ENCODE assay signal across 11 cellular contexts in genomic region chr4:38621004-38621684, GRCh38. TPM values are rescaled to one million over a fixed set of nuclear protein-coding genes. Genes with fewer than 3 reads are reported as not detected.
DNase-seq lines count a peak whose midpoint lies in the region; ATAC-seq and TF ChIP-seq lines count a peak whose summit lies in the region.
"Had no signal": no experiment of that assay in that cellular context is flagged by ENCODE, and none has a peak within 500 bp of the region (broad histone marks: within the 10 kb centered on the region; RNA-seq: fewer than 3 reads in every experiment).

No MANE protein-coding gene starts in this region.

- BruUV-seq in mammary epithelial cell (replicated peaks; lab: Mats Ljungman, UMichigan), result TSS peak; percentile 32

- no peak overlapping the region for H3K4me3 Mint-ChIP-seq in activated CD4-positive, alpha-beta T cell treated with anti-CD3 and anti-CD28 coated beads, Interleukin-2, amount 10 ng/mL, durations not matched to agents 7 days and 5 days
- H3K4me3 Mint-ChIP-seq: activated naive CD4-positive, alpha-beta T cell treated with anti-CD3 and anti-CD28 coated beads, Interleukin-2, amount 10 ng/mL, durations not matched to agents 7 days and 5 days; memory B cell had no signal

- H3K36me3 Mint-ChIP-seq in activated CD4-positive, alpha-beta T cell treated with anti-CD3 and anti-CD28 coated beads, Interleukin-2, amount 10 ng/mL, durations not matched to agents 7 days and 5 days (ENCODE audit: low read depth), result peaks cover 2% of the 10 kb centered on the region
- H3K36me3 Mint-ChIP-seq: memory B cell had no signal

- H3K36me3 ChIP-seq in mammary epithelial cell (ENCODE audit: insufficient read depth, low read length) (no peaks in the 10 kb centered on the region), ascending aorta (no peaks in the 10 kb centered on the region)

- H3K9ac ChIP-seq in mammary epithelial cell (ENCODE audit: insufficient read depth, low read length), result no peak overlapping the region

- in situ Hi-C loops in mammary epithelial cell (cut with MboI; ENCODE audit: low sequenced_read_pairs in 2 of 2), result no loop called here

- H3K79me2 ChIP-seq in mammary epithelial cell (ENCODE audit: insufficient read depth, low read length), result no peaks in the 10 kb centered on the region

- H3K27ac Mint-ChIP-seq in activated CD4-positive, alpha-beta T cell treated with anti-CD3 and anti-CD28 coated beads, Interleukin-2, amount 10 ng/mL, durations not matched to agents 7 days and 5 days, result no peak overlapping the region
- H3K27ac Mint-ChIP-seq: activated naive CD4-positive, alpha-beta T cell treated with anti-CD3 and anti-CD28 coated beads, Interleukin-2, amount 10 ng/mL, durations not matched to agents 7 days and 5 days; memory B cell had no signal

- H3K4me1 ChIP-seq in mammary epithelial cell (ENCODE audit: insufficient read depth, low read length) (peaks cover 15% of the 10 kb centered on the region), ascending aorta (no peaks in the 10 kb centered on the region)

- H3K9me3 Mint-ChIP-seq in activated CD4-positive, alpha-beta T cell treated with anti-CD3 and anti-CD28 coated beads, Interleukin-2, amount 10 ng/mL, durations not matched to agents 7 days and 5 days, result peaks cover 4% of the 10 kb centered on the region
- H3K9me3 Mint-ChIP-seq: memory B cell had no signal

- 71% methylated on average over 8 of the region's 9 CpGs for WGBS in mammary epithelial cell (ENCODE audit: low coverage, missing lambda C conversion rate)

- no peaks in the 10 kb centered on the region for H3K27me3 Mint-ChIP-seq in activated CD4-positive, alpha-beta T cell treated with anti-CD3 and anti-CD28 coated beads, Interleukin-2, amount 10 ng/mL, durations not matched to agents 7 days and 5 days
- H3K27me3 Mint-ChIP-seq: activated naive CD4-positive, alpha-beta T cell treated with anti-CD3 and anti-CD28 coated beads, Interleukin-2, amount 10 ng/mL, durations not matched to agents 7 days and 5 days had no signal

- H3K4me3 ChIP-seq in mammary epithelial cell (replicated peaks in 1 of 3; ENCODE audit: insufficient read depth in 1 of 3, low read depth in 2 of 3, low read length in 3 of 3), result no peak overlapping the region
- no peak overlapping the region for H3K4me3 ChIP-seq in ascending aorta

- H3K4me2 ChIP-seq in mammary epithelial cell (ENCODE audit: insufficient read depth, low read depth, low read length), result no peak overlapping the region

- CTCF ChIA-PET in mammary epithelial cell (lab: Charles Lee; ENCODE audit: low non-redundant PET), result interaction anchor here (0.5 to 1.0 kb wide), 2 partner anchors 302 to 370 kb away, joined by 8 to 25 read pairs; no protein-coding TSS in a partner anchor
- CTCF ChIA-PET in activated CD4-positive, alpha-beta T cell treated with anti-CD3 and anti-CD28 coated beads, Interleukin-2, amount 10 ng/mL, durations not matched to agents 7 days and 5 days (lab: Charles Lee), result no interaction called here

- H3K27me3 ChIP-seq in mammary epithelial cell (ENCODE audit: insufficient read depth, low read length) (no peaks in the 10 kb centered on the region), ascending aorta (no peaks in the 10 kb centered on the region)

- POLR2A ChIA-PET in activated CD4-positive, alpha-beta T cell treated with anti-CD3 and anti-CD28 coated beads, Interleukin-2, amount 10 ng/mL, durations not matched to agents 7 days and 5 days (lab: Charles Lee), result no interaction called here

- no peak overlapping the region for H2AFZ ChIP-seq in mammary epithelial cell (ENCODE audit: low read depth, low read length)

- dilution Hi-C loops in mammary epithelial cell (cut with HindIII; ENCODE audit: low sequenced_read_pairs), result no loop called here

- peaks cover 23% of the 10 kb centered on the region for H3K4me1 Mint-ChIP-seq in activated CD4-positive, alpha-beta T cell treated with anti-CD3 and anti-CD28 coated beads, Interleukin-2, amount 10 ng/mL, durations not matched to agents 7 days and 5 days

- H3K9me3 ChIP-seq in mammary epithelial cell (replicated peaks; ENCODE audit: insufficient read depth, low read length), result no peaks in the 10 kb centered on the region
- no peaks in the 10 kb centered on the region for H3K9me3 ChIP-seq in ascending aorta

- H3K27ac ChIP-seq in mammary epithelial cell (ENCODE audit: insufficient read depth, low read depth, low read length) (peak overlapping the region; percentile 25), caudate nucleus (ENCODE audit: low read depth, low read length) (no peak overlapping the region), ascending aorta (no peak overlapping the region)

- intact Hi-C loops in mammary epithelial cell (cut with micrococcal nuclease) (loop anchor here (2.0 kb wide), 1 partner anchor 42 kb away; no protein-coding TSS in a partner anchor), ascending aorta (cut with DNase I) (loop anchor here (5.0 kb wide), 1 partner anchor 36 kb away; no protein-coding TSS in a partner anchor)

- ATAC-seq in omental fat pad (ENCODE audit: low FRiP score) (peak; percentile 97), GM19023 (IDR thresholded peaks at IDR 0.05; ENCODE audit: unreplicated experiment) (no peak)

- no peak for TF ChIP-seq CTCF in mammary epithelial cell (conservative IDR thresholded peaks at IDR 0.05 in 1 of 2, IDR thresholded peaks at IDR 0.05 in 1 of 2; ENCODE audit: extremely low read depth in 1 of 2, insufficient read depth in 1 of 2, low read depth in 1 of 2, low read length in 2 of 2)
- TF ChIP-seq CTCF in omental fat pad (IDR thresholded peaks at IDR 0.05), result no peak
- no peak for TF ChIP-seq CTCF in ascending aorta (IDR thresholded peaks at IDR 0.05)

- H4K20me1 ChIP-seq in mammary epithelial cell (ENCODE audit: insufficient read depth, low read length), result no peaks in the 10 kb centered on the region

- DNase-seq in DMS79 (lab: John Stamatoyannopoulos, UW) (peak; percentile 17), NCI-H2107 treated with DMSO at 0.1 percent for 48 hours (lab: John Stamatoyannopoulos, UW; ENCODE audit: unreplicated experiment) (peak; percentile 92), mammary epithelial cell (peak; percentile 95), omental fat pad (ENCODE audit: low spot score) (no peak), caudate nucleus (lab: John Stamatoyannopoulos, UW) (no peak), ascending aorta (ENCODE audit: low spot score in 2 of 2) (no peak)
- no peak for DNase-seq in activated CD4-positive, alpha-beta T cell treated with anti-CD3 and anti-CD28 coated beads, Interleukin-2, amount 10 ng/mL, durations not matched to agents 7 days and 5 days
- DNase-seq: activated naive CD4-positive, alpha-beta T cell treated with anti-CD3 and anti-CD28 coated beads, Interleukin-2, amount 10 ng/mL, durations not matched to agents 7 days and 5 days; NCI-H526 had no signal

RNA-seq across cellular contexts. Expression of gene KLF3, which starts 42.9 kb away (rescaled TPM):
- total RNA-seq in mammary epithelial cell (10 to 100 TPM; 24.2 to 41.3 TPM), omental fat pad (10 to 100 TPM; 40.4 to 64.9 (median 53.8) TPM), ascending aorta (21.5 TPM)
- polyA plus RNA-seq in mammary epithelial cell, result 11.6 TPM
- polyA minus RNA-seq in mammary epithelial cell, result 35.3 TPM
- total RNA-seq in activated CD4-positive, alpha-beta T cell treated with anti-CD3 and anti-CD28 coated beads, Interleukin-2, amount 10 ng/mL, durations not matched to agents 7 days and 5 days, result 10 to 100 TPM; 30.2 to 33.5 TPM

Comparison
In these comparisons a context has a peak if more than half of its experiments do, and no peak if none do; other contexts are left out.
1. DNase-seq: peak in DMS79 (single experiment), NCI-H2107 treated with DMSO at 0.1 percent for 48 hours (single experiment) and mammary epithelial cell (single experiment); none in omental fat pad (single experiment), caudate nucleus (0 of 61), activated CD4-positive, alpha-beta T cell treated with anti-CD3 and anti-CD28 coated beads, Interleukin-2, amount 10 ng/mL, durations not matched to agents 7 days and 5 days (single experiment) and ascending aorta (0 of 2).